Comparison of ENCODE assay signal across 8 cellular contexts in the genomic region with DNA sequence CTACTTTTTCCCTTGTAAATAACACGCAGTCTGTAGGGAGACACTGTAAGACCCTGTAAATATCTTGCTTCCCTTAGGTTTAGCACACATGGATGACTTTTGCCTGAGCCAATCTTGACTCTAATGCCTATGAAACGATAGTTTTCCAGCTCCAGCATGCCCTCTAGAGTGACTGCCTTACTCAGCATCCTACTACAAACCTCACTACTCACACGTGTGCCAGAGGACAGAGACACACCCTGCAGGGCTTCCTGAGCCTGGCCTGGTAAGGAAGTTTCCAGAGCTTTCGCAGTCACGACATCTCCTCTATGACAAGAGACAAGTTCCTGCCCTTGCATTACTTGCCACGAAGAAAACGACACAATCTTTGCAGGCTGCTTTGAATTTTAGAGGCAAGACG.
DNase-seq lines count a peak whose midpoint lies in the region; ATAC-seq and TF ChIP-seq lines count a peak whose summit lies in the region.

No MANE protein-coding gene starts in this region.

- peak; percentile 62 for ATAC-seq in GM18505 (IDR thresholded peaks at IDR 0.05; ENCODE audit: unreplicated experiment)
- ATAC-seq in GM21447 (IDR thresholded peaks at IDR 0.05; ENCODE audit: unreplicated experiment): no peak

- no peak overlapping the region for H3K4me3 ChIP-seq in LNCaP clone FGC (ENCODE audit: low read depth, low read length)

- H3K27ac ChIP-seq in 22Rv1: no peak overlapping the region

- no peak for TF ChIP-seq POLR2A in GM18505 (IDR thresholded peaks at IDR 0.05; ENCODE audit: borderline replicate concordance, extremely low read depth, insufficient read depth, insufficient read length)

- TF ChIP-seq CTCF in 22Rv1 (IDR thresholded peaks at IDR 0.05): peak; percentile 77
- TF ChIP-seq CTCF in LNCaP clone FGC (IDR thresholded peaks at IDR 0.05; ENCODE audit: control insufficient read depth, extremely low read depth, insufficient read depth): peak; percentile 50

- DNase-seq in LNCaP clone FGC (ENCODE audit: low read depth) (no peak), amniotic stem cell (lab: John Stamatoyannopoulos, UW) (peak; percentile 54), midbrain (lab: John Stamatoyannopoulos, UW) (peak; percentile 32), epidermal melanocyte (ENCODE audit: insufficient read length, low spot score) (no peak), GOT3 (lab: John Stamatoyannopoulos, UW) (no peak)

Comparison
In these comparisons a context has a peak if more than half of its experiments do, and no peak if none do; other contexts are left out.
1. DNase-seq: peak in amniotic stem cell (single experiment) and midbrain (single experiment); none in LNCaP clone FGC (single experiment), epidermal melanocyte (single experiment) and GOT3 (single experiment).